ENCODE assay signal across 11 cellular contexts in the genomic region with DNA sequence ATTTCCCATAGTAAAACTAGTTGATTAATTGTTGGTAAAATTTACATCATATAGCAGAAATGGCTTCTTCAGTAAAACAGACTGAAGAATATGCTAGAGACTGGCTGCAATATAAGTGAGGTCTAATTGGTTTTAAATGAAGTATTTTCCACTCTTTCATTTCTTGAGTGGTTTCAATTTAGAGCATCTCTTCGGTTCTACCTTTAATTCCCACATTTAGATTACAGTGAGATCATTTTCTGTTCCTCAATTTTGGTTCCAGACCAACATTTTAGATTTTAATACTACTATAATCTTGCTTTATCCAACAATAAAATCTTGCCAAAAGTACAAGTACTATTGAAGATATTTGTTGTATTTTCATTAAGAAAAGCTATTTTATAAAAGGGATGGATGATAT. TPM values are rescaled to one million over a fixed set of nuclear protein-coding genes. Genes with fewer than 3 reads are reported as not detected.
DNase-seq lines count a peak whose midpoint lies in the region; ATAC-seq and TF ChIP-seq lines count a peak whose summit lies in the region.
"Had no signal": no experiment of that assay in that cellular context is flagged by ENCODE, and none has a peak within 500 bp of the region (broad histone marks: within the 10 kb centered on the region; RNA-seq: fewer than 3 reads in every experiment).

No MANE protein-coding gene starts in this region.

- POLR2A ChIA-PET in CD4-positive, alpha-beta T cell (lab: Charles Lee) = interaction anchor here (1.3 to 3.9 kb wide), 6 partner anchors 11 to 77 kb away, joined by 3 to 28 read pairs (median 6); partner anchors contain the start of genes FYTTD1 and RUBCN
- POLR2A ChIA-PET in naive thymus-derived CD4-positive, alpha-beta T cell (lab: Charles Lee) = interaction anchor here (0.7 to 3.9 kb wide), 7 partner anchors 12 to 177 kb away, joined by 3 to 22 read pairs (median 3); partner anchors contain the start of gene FYTTD1

- no peaks in the 10 kb centered on the region for H3K27me3 ChIP-seq in CD4-positive, alpha-beta T cell (ENCODE audit: control insufficient read depth, insufficient read depth, low read length)
- no peaks in the 10 kb centered on the region for H3K27me3 ChIP-seq in naive thymus-derived CD4-positive, alpha-beta T cell (ENCODE audit: control insufficient read depth in 2 of 2, insufficient read depth in 2 of 2, low read length in 2 of 2)

- ATAC-seq in CD4-positive, alpha-beta T cell (ENCODE audit: poor library complexity) = no peak
- no peak for ATAC-seq in naive thymus-derived CD4-positive, alpha-beta T cell
- no peak for ATAC-seq in GM18520 (IDR thresholded peaks at IDR 0.05; ENCODE audit: unreplicated experiment)
- ATAC-seq in HG03432 (IDR thresholded peaks at IDR 0.05; ENCODE audit: unreplicated experiment) = no peak
- no peak for ATAC-seq in GM21619 (IDR thresholded peaks at IDR 0.05; ENCODE audit: unreplicated experiment)

- no peak overlapping the region for H3K4me3 ChIP-seq in naive thymus-derived CD4-positive, alpha-beta T cell (ENCODE audit: low read length)

- H3K36me3 ChIP-seq in naive thymus-derived CD4-positive, alpha-beta T cell (ENCODE audit: control insufficient read depth in 2 of 3, insufficient read depth in 3 of 3, low read length in 3 of 3) = peaks cover 0 to 13% (median 0%) of the 10 kb centered on the region in 3 experiments

- peak overlapping the region; percentile 95 for H3K4me3 Mint-ChIP-seq in CD4-positive, alpha-beta T cell
- H3K4me3 Mint-ChIP-seq in HFFc6 = peak overlapping the region; percentile 98
- H3K4me3 Mint-ChIP-seq in activated naive CD8-positive, alpha-beta T cell = peak overlapping the region; percentile 99
- H3K4me3 Mint-ChIP-seq in naive thymus-derived CD4-positive, alpha-beta T cell = peak overlapping the region; percentile 91 to 98 (median 94)

- no peak for TF ChIP-seq CTCF in CD4-positive, alpha-beta T cell (IDR thresholded peaks at IDR 0.05)
- no peak for TF ChIP-seq CTCF in HFFc6 (IDR thresholded peaks at IDR 0.05)

- peaks cover 25% of the 10 kb centered on the region for H3K36me3 Mint-ChIP-seq in CD4-positive, alpha-beta T cell (ENCODE audit: low read depth)
- no peaks in the 10 kb centered on the region for H3K36me3 Mint-ChIP-seq in HFFc6 (ENCODE audit: low read depth)
- H3K36me3 Mint-ChIP-seq in activated naive CD8-positive, alpha-beta T cell = no peaks in the 10 kb centered on the region
- peaks cover 0 to 10% (median 0%) of the 10 kb centered on the region in 5 donors for H3K36me3 Mint-ChIP-seq in naive thymus-derived CD4-positive, alpha-beta T cell

- CTCF ChIA-PET in CD4-positive, alpha-beta T cell (lab: Charles Lee) = interaction anchor here (1.4 kb wide), 1 partner anchor 37 kb away, joined by 4 read pairs; no protein-coding TSS in a partner anchor
- CTCF ChIA-PET in naive thymus-derived CD4-positive, alpha-beta T cell (lab: Charles Lee) = no interaction called here

- DNase-seq in CD4-positive, alpha-beta T cell = no peak
- DNase-seq in HFFc6 = no peak
- no peak for DNase-seq in naive thymus-derived CD4-positive, alpha-beta T cell
- no peak for DNase-seq in stimulated activated CD4-positive, alpha-beta T cell treated with anti-CD3 and anti-CD28 coated beads, Interleukin-15, amount 100 ng/mL, for 24 hours
- DNase-seq: HCEC 1CT, NCI-H748 treated with DMSO at 0.1 percent for 48 hours, T1000 had no signal

- intact Hi-C loops in CD4-positive, alpha-beta T cell (cut with DNase I, micrococcal nuclease) = loop anchor here in 1 of 2 experiments (5.0 kb wide), 2 partner anchors 38 to 78 kb away; no protein-coding TSS in a partner anchor
- intact Hi-C loops in naive thymus-derived CD4-positive, alpha-beta T cell (cut with micrococcal nuclease) = loop anchor here (2.0 to 10.0 kb wide), 3 partner anchors 57 to 171 kb away; partner anchors contain the start of genes LMLN (in 1 of the 2) and RPL35A (in 1 of the 2)

- H3K27ac Mint-ChIP-seq in CD4-positive, alpha-beta T cell = peak overlapping the region; percentile 98
- peak overlapping the region; percentile 95 for H3K27ac Mint-ChIP-seq in HFFc6
- H3K27ac Mint-ChIP-seq in activated naive CD8-positive, alpha-beta T cell = peak overlapping the region; percentile 94
- H3K27ac Mint-ChIP-seq in naive thymus-derived CD4-positive, alpha-beta T cell = peak overlapping the region; percentile 95 to 98 (median 96)

- H3K9me3 Mint-ChIP-seq in CD4-positive, alpha-beta T cell = no peaks in the 10 kb centered on the region
- H3K9me3 Mint-ChIP-seq in HFFc6 = no peaks in the 10 kb centered on the region
- no peaks in the 10 kb centered on the region for H3K9me3 Mint-ChIP-seq in activated naive CD8-positive, alpha-beta T cell (ENCODE audit: low read depth)
- no peaks in the 10 kb centered on the region for H3K9me3 Mint-ChIP-seq in naive thymus-derived CD4-positive, alpha-beta T cell

- H3K27ac ChIP-seq in CD4-positive, alpha-beta T cell (ENCODE audit: low read depth, low read length) = no peak overlapping the region
- H3K27ac ChIP-seq in naive thymus-derived CD4-positive, alpha-beta T cell (ENCODE audit: low read depth, low read length) = peak overlapping the region; percentile 31

- H3K4me1 ChIP-seq in naive thymus-derived CD4-positive, alpha-beta T cell (ENCODE audit: control insufficient read depth in 2 of 2, insufficient read depth in 2 of 2, low read length in 2 of 2) = peaks cover 6 to 17% of the 10 kb centered on the region in 2 donors

- no peaks in the 10 kb centered on the region for H3K27me3 Mint-ChIP-seq in CD4-positive, alpha-beta T cell
- peaks cover 5% of the 10 kb centered on the region for H3K27me3 Mint-ChIP-seq in HFFc6 (ENCODE audit: insufficient read depth)
- no peaks in the 10 kb centered on the region for H3K27me3 Mint-ChIP-seq in activated naive CD8-positive, alpha-beta T cell
- peaks cover 0 to 1% (median 0%) of the 10 kb centered on the region in 5 donors for H3K27me3 Mint-ChIP-seq in naive thymus-derived CD4-positive, alpha-beta T cell

- no peaks in the 10 kb centered on the region for H3K9me3 ChIP-seq in CD4-positive, alpha-beta T cell (ENCODE audit: control insufficient read depth, low read length)
- H3K9me3 ChIP-seq in naive thymus-derived CD4-positive, alpha-beta T cell (ENCODE audit: control insufficient read depth in 2 of 3, low read length in 3 of 3) = no peaks in the 10 kb centered on the region

- peaks cover 46% of the 10 kb centered on the region for H3K4me1 Mint-ChIP-seq in CD4-positive, alpha-beta T cell (ENCODE audit: low read depth)
- H3K4me1 Mint-ChIP-seq in HFFc6 (ENCODE audit: low read depth) = peaks cover 34% of the 10 kb centered on the region
- peaks cover 30% of the 10 kb centered on the region for H3K4me1 Mint-ChIP-seq in activated naive CD8-positive, alpha-beta T cell (ENCODE audit: low read depth)
- peaks cover 11 to 43% (median 34%) of the 10 kb centered on the region in 7 donors for H3K4me1 Mint-ChIP-seq in naive thymus-derived CD4-positive, alpha-beta T cell

RNA-seq across cellular contexts. Expression of gene LRCH3, which starts 1.0 kb away (rescaled TPM):
- total RNA-seq in CD4-positive, alpha-beta T cell = 10 to 100 TPM; 31.5 to 37.6 TPM
- total RNA-seq in HFFc6 (2021; fragmentation: NEBNext Ultra II Directional; extraction: Animal tissue kit (Norgen Biotek cat#: 25700)) = 10 to 100 TPM; 39.4 to 44.7 (median 41.0) TPM
- 10 to 100 TPM; 43.5 to 75.5 (median 68.5) TPM for total RNA-seq in naive thymus-derived CD4-positive, alpha-beta T cell
- polyA plus RNA-seq in naive thymus-derived CD4-positive, alpha-beta T cell = 10 to 100 TPM; 13.5 to 35.2 TPM

RNA-seq across cellular contexts. Expression of gene FYTTD1, which starts 40.4 kb away (rescaled TPM):
- 10 to 100 TPM; 75.8 to 78.2 TPM for total RNA-seq in CD4-positive, alpha-beta T cell
- 10 to 100 TPM; 53.3 to 71.7 (median 60.9) TPM for total RNA-seq in HFFc6 (2021; fragmentation: NEBNext Ultra II Directional; extraction: Animal tissue kit (Norgen Biotek cat#: 25700))
- total RNA-seq in naive thymus-derived CD4-positive, alpha-beta T cell = 10 to 100 TPM; 45.6 to 63.4 (median 58.0) TPM
- 100 to 1,000 TPM in 1 of 2 donors, 10 to 100 TPM in 1; 81.0 to 102 TPM for polyA plus RNA-seq in naive thymus-derived CD4-positive, alpha-beta T cell

RNA-seq across cellular contexts. Expression of gene RUBCN, which starts 53.3 kb away (rescaled TPM):
- 10 to 100 TPM; 35.3 to 38.9 TPM for total RNA-seq in CD4-positive, alpha-beta T cell
- total RNA-seq in HFFc6 (2021; fragmentation: NEBNext Ultra II Directional; extraction: Animal tissue kit (Norgen Biotek cat#: 25700)) = 10 to 100 TPM; 27.0 to 30.4 (median 29.4) TPM
- 10 to 100 TPM; 43.3 to 61.7 (median 52.9) TPM for total RNA-seq in naive thymus-derived CD4-positive, alpha-beta T cell
- polyA plus RNA-seq in naive thymus-derived CD4-positive, alpha-beta T cell = 10 to 100 TPM; 23.2 to 40.2 TPM
